16 cellular contexts compared by ENCODE assay signal in genomic region chr2:131056204-131056975, GRCh38. TPM values are rescaled to one million over a fixed set of nuclear protein-coding genes. Genes with fewer than 3 reads are reported as not detected.
DNase-seq lines count a peak whose midpoint lies in the region; ATAC-seq and TF ChIP-seq lines count a peak whose summit lies in the region.
"Had no signal": no experiment of that assay in that cellular context is flagged by ENCODE, and none has a peak within 500 bp of the region (broad histone marks: within the 10 kb centered on the region; RNA-seq: fewer than 3 reads in every experiment).

No MANE protein-coding gene starts in this region.

- H3K36me3 ChIP-seq in Caco-2 (ENCODE audit: control insufficient read depth, insufficient read depth, low read length) (peaks cover 5% of the 10 kb centered on the region; the same call in 1 of the 2 replicates), endodermal cell (ENCODE audit: control insufficient read depth, insufficient read depth, low read length) (peaks cover 92% of the 10 kb centered on the region), osteoblast (ENCODE audit: insufficient read depth, low read length) (peaks cover 53% of the 10 kb centered on the region), hepatocyte (replicated peaks; ENCODE audit: insufficient read depth, low read depth) (no peaks in the 10 kb centered on the region)

- DNase-seq in Caco-2 (no peak), NCI-H1694 (lab: John Stamatoyannopoulos, UW) (peak; percentile 66), endodermal cell (no peak), osteoblast (ENCODE audit: insufficient read length, low spot score, missing footprints) (peak; percentile 68), SKM-1 (lab: John Stamatoyannopoulos, UW; ENCODE audit: unreplicated experiment) (no peak), hepatocyte (ENCODE audit: low spot score) (no peak)
- no peak for DNase-seq in stimulated activated naive CD8-positive, alpha-beta T cell treated with anti-CD3 and anti-CD28 coated beads, Interleukin-15, amount 100 ng/mL, for 72 hours
- DNase-seq: CD4-positive, CD25-positive, alpha-beta regulatory T cell; KBM-7; NCI-H1930; stimulated activated naive CD4-positive, alpha-beta T cell; T-helper 9 cell had no signal

- H3K4me2 ChIP-seq in osteoblast (ENCODE audit: insufficient read depth, low read length) = peak overlapping the region; percentile 58
- no peak overlapping the region for H3K4me2 ChIP-seq in hepatocyte
- H3K4me2 ChIP-seq: neural progenitor cell had no signal

- H2AFZ ChIP-seq in osteoblast (ENCODE audit: low read length) = no peak overlapping the region
- no peak overlapping the region for H2AFZ ChIP-seq in hepatocyte
- H2AFZ ChIP-seq: neural progenitor cell had no signal

- H3K4me1 ChIP-seq in Caco-2 = no peaks in the 10 kb centered on the region
- no peaks in the 10 kb centered on the region for H3K4me1 ChIP-seq in endodermal cell (ENCODE audit: control insufficient read depth, insufficient read depth, low read length)
- H3K4me1 ChIP-seq in osteoblast (ENCODE audit: insufficient read depth, low read length) = peaks cover 16% of the 10 kb centered on the region
- no peaks in the 10 kb centered on the region for H3K4me1 ChIP-seq in hepatocyte (ENCODE audit: insufficient read depth)
- H3K4me1 ChIP-seq: neural progenitor cell had no signal

- no peak for TF ChIP-seq CTCF in Caco-2 (IDR thresholded peaks at IDR 0.05; ENCODE audit: insufficient read depth in 1 of 2, low read depth in 1 of 2, low read length in 1 of 2, severe bottlenecking in 1 of 2, unreplicated experiment in 1 of 2)
- TF ChIP-seq CTCF in endodermal cell (conservative IDR thresholded peaks at IDR 0.05) = no peak
- TF ChIP-seq CTCF in osteoblast (IDR thresholded peaks at IDR 0.05; ENCODE audit: extremely low read depth, low read depth, low read length) = no peak
- no peak for TF ChIP-seq CTCF in hepatocyte (IDR thresholded peaks at IDR 0.05; ENCODE audit: poor library complexity)

- peaks cover 90% of the 10 kb centered on the region for H3K36me3 Mint-ChIP-seq in Caco-2 (ENCODE audit: insufficient read depth, unreplicated experiment)
- peaks cover 82% of the 10 kb centered on the region for H3K36me3 Mint-ChIP-seq in endodermal cell (ENCODE audit: low read depth)

- intact Hi-C loops in Caco-2 (cut with micrococcal nuclease; ENCODE audit: unreplicated experiment) = no loop called here

- H3K9me3 ChIP-seq in Caco-2 = no peaks in the 10 kb centered on the region
- no peaks in the 10 kb centered on the region for H3K9me3 ChIP-seq in endodermal cell (ENCODE audit: control insufficient read depth, low read length)
- H3K9me3 ChIP-seq in osteoblast (ENCODE audit: low read depth, low read length) = no peaks in the 10 kb centered on the region
- no peaks in the 10 kb centered on the region for H3K9me3 ChIP-seq in hepatocyte (ENCODE audit: low read depth)

- H3K27me3 ChIP-seq in Caco-2 (replicated peaks; ENCODE audit: control insufficient read depth, insufficient read depth, low read length) = no peaks in the 10 kb centered on the region
- no peaks in the 10 kb centered on the region for H3K27me3 ChIP-seq in endodermal cell (ENCODE audit: control insufficient read depth, insufficient read depth, low read length, poor library complexity, severe bottlenecking)
- H3K27me3 ChIP-seq in osteoblast (ENCODE audit: insufficient read depth, low read length) = no peaks in the 10 kb centered on the region
- no peaks in the 10 kb centered on the region for H3K27me3 ChIP-seq in hepatocyte
- H3K27me3 ChIP-seq: neural progenitor cell had no signal

- H3K79me2 ChIP-seq in osteoblast (ENCODE audit: insufficient read depth, low read length) = peaks cover 92% of the 10 kb centered on the region
- peaks cover 83% of the 10 kb centered on the region for H3K79me2 ChIP-seq in hepatocyte

- no peaks in the 10 kb centered on the region for H3K9me3 Mint-ChIP-seq in Caco-2 (ENCODE audit: unreplicated experiment)
- no peaks in the 10 kb centered on the region for H3K9me3 Mint-ChIP-seq in endodermal cell
- H3K9me3 Mint-ChIP-seq in stimulated activated naive CD8-positive, alpha-beta T cell treated with anti-CD3 and anti-CD28 coated beads, Interleukin-15, amount 100 ng/mL, for 72 hours = no peaks in the 10 kb centered on the region
- H3K9me3 Mint-ChIP-seq: CD4-positive, CD25-positive, alpha-beta regulatory T cell; neural progenitor cell had no signal

- H3K4me3 ChIP-seq in Caco-2 (ENCODE audit: low read depth, low read length) = no peak overlapping the region
- no peak overlapping the region for H3K4me3 ChIP-seq in endodermal cell (ENCODE audit: low read length)
- H3K4me3 ChIP-seq in osteoblast (ENCODE audit: insufficient read depth, low read length) = no peak overlapping the region
- no peak overlapping the region for H3K4me3 ChIP-seq in hepatocyte
- H3K4me3 ChIP-seq: neural progenitor cell had no signal

- H4K20me1 ChIP-seq in osteoblast (ENCODE audit: insufficient read depth, low read length) (peaks cover 54% of the 10 kb centered on the region), hepatocyte (ENCODE audit: insufficient read depth, poor library complexity, severe bottlenecking) (peaks cover 79% of the 10 kb centered on the region)

- BruUV-seq in Caco-2 (replicated peaks; lab: Mats Ljungman, UMichigan) = no TSS peak

- no peak overlapping the region for H3K27ac ChIP-seq in endodermal cell (ENCODE audit: low read depth, low read length)
- peak overlapping the region; percentile 71 for H3K27ac ChIP-seq in osteoblast (ENCODE audit: low read depth, low read length)
- H3K27ac ChIP-seq in hepatocyte = no peak overlapping the region
- H3K27ac ChIP-seq: epithelial cell of prostate, neural progenitor cell had no signal

- H3K9ac ChIP-seq in endodermal cell (ENCODE audit: extremely low read depth, low read length, poor library complexity, severe bottlenecking) = no peak overlapping the region
- H3K9ac ChIP-seq: neural progenitor cell had no signal

- H3K4me1 Mint-ChIP-seq in Caco-2 (ENCODE audit: low read depth, unreplicated experiment) (peaks cover 8% of the 10 kb centered on the region), endodermal cell (no peaks in the 10 kb centered on the region)
- peaks cover 26% of the 10 kb centered on the region for H3K4me1 Mint-ChIP-seq in stimulated activated naive CD8-positive, alpha-beta T cell treated with anti-CD3 and anti-CD28 coated beads, Interleukin-15, amount 100 ng/mL, for 72 hours

- CTCF ChIA-PET in Caco-2 (lab: Charles Lee) = no interaction called here

- H3K4me3 Mint-ChIP-seq in Caco-2 (ENCODE audit: unreplicated experiment) (no peak overlapping the region), endodermal cell (no peak overlapping the region)
- no peak overlapping the region for H3K4me3 Mint-ChIP-seq in stimulated activated naive CD8-positive, alpha-beta T cell treated with anti-CD3 and anti-CD28 coated beads, Interleukin-15, amount 100 ng/mL, for 72 hours
- H3K4me3 Mint-ChIP-seq: CD4-positive, CD25-positive, alpha-beta regulatory T cell; neural progenitor cell had no signal

- POLR2A ChIA-PET in Caco-2 (lab: Charles Lee) = no interaction called here

- H3K27me3 Mint-ChIP-seq in Caco-2 (ENCODE audit: insufficient read depth, unreplicated experiment) (no peaks in the 10 kb centered on the region), endodermal cell (ENCODE audit: insufficient read depth) (no peaks in the 10 kb centered on the region)
- no peaks in the 10 kb centered on the region for H3K27me3 Mint-ChIP-seq in stimulated activated naive CD8-positive, alpha-beta T cell treated with anti-CD3 and anti-CD28 coated beads, Interleukin-15, amount 100 ng/mL, for 72 hours
- H3K27me3 Mint-ChIP-seq: CD4-positive, CD25-positive, alpha-beta regulatory T cell had no signal

- H3K27ac Mint-ChIP-seq in Caco-2 (ENCODE audit: unreplicated experiment) (peak overlapping the region; percentile 58), endodermal cell (peak overlapping the region; percentile 11)
- peak overlapping the region in 1 of 2 donors; percentile 59 for H3K27ac Mint-ChIP-seq in stimulated activated naive CD8-positive, alpha-beta T cell treated with anti-CD3 and anti-CD28 coated beads, Interleukin-15, amount 100 ng/mL, for 72 hours
- H3K27ac Mint-ChIP-seq: neural progenitor cell had no signal

- no peaks in the 10 kb centered on the region for H3K9me2 ChIP-seq in hepatocyte (replicated peaks; ENCODE audit: insufficient read depth)

- no peak for ATAC-seq in stimulated activated naive CD8-positive, alpha-beta T cell treated with anti-CD3 and anti-CD28 coated beads, Interleukin-15, amount 100 ng/mL, for 72 hours
- ATAC-seq in HG03025 (IDR thresholded peaks at IDR 0.05; ENCODE audit: low FRiP score, unreplicated experiment) = no peak
- ATAC-seq: HCT116 had no signal

- WGBS in endodermal cell (ENCODE audit: insufficient coverage in 1 of 2, insufficient read length in 1 of 2), 2 experiments = 94 to 95% methylated on average over 2 to 6 of the region's 6 CpGs
- 91% methylated on average over 6 of the region's 6 CpGs for WGBS in hepatocyte (ENCODE audit: low lambda C conversion rate, missing lambda C conversion rate)

RNA-seq across cellular contexts. Expression of gene FAM168B, which starts 36.9 kb away (rescaled TPM):
- total RNA-seq in Caco-2 (2022) = 109 and 119 TPM in 2 replicates
- total RNA-seq in endodermal cell = 10 to 100 TPM; 77.5 to 77.6 TPM
- 115 TPM for polyA plus RNA-seq in endodermal cell (2013, experiment 1 of 2)
- 105 TPM for polyA plus RNA-seq in endodermal cell (2013, experiment 2 of 2)
- total RNA-seq in osteoblast = 100 and 117 TPM in 2 replicates
- 116 and 123 TPM in 2 replicates for total RNA-seq in hepatocyte
- 40.0 and 45.2 TPM in 2 replicates for polyA plus RNA-seq in hepatocyte

RNA-seq across cellular contexts. Expression of gene PLEKHB2, which starts 48.7 kb away (rescaled TPM):
- total RNA-seq in Caco-2 (2022) (132 and 139 TPM in 2 replicates), endodermal cell (10 to 100 TPM; 66.7 to 68.6 TPM), osteoblast (63.9 and 79.3 TPM in 2 replicates), hepatocyte (90.4 and 105 TPM in 2 replicates)
- 60.2 TPM for polyA plus RNA-seq in endodermal cell (2013, experiment 1 of 2)
- polyA plus RNA-seq in endodermal cell (2013, experiment 2 of 2) = 62.9 TPM
- 45.9 and 54.0 TPM in 2 replicates for polyA plus RNA-seq in hepatocyte

Comparison
In these comparisons a context has a peak if more than half of its experiments do, and no peak if none do; other contexts are left out.
1. DNase-seq: peak in NCI-H1694 (single experiment) and osteoblast (single experiment); none in Caco-2 (0 of 2), endodermal cell (single experiment), stimulated activated naive CD8-positive, alpha-beta T cell treated with anti-CD3 and anti-CD28 coated beads, Interleukin-15, amount 100 ng/mL, for 72 hours (0 of 2), SKM-1 (single experiment) and hepatocyte (single experiment).